Comparison of ENCODE assay signal across 8 cellular contexts in the genomic region with DNA sequence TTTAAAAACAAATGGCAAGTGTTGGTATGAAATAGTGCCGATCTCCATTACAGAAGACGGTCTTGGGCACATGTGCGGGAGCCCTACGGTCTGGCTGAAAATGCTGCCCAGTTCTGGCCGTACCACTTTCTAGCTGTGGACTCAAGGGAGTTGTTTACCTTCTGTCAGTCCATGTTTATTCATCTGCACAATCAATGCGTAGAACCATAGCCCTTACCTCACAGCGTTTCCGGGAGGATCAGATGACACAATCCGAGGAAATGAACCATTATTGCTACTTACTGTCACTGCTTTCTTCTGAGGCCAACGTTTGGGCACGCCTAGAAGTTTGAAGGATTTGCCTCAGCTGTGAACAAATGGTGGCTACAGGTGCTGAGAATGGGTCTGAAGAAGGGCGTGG. TPM values are rescaled to one million over a fixed set of nuclear protein-coding genes. Genes with fewer than 3 reads are reported as not detected.
DNase-seq lines count a peak whose midpoint lies in the region; ATAC-seq, FAIRE-seq and TF ChIP-seq lines count a peak whose summit lies in the region.

No MANE protein-coding gene starts in this region.

- WGBS in ovary, 3 donors, result 17 to 33% (median 29%) methylated on average over 12 of the region's 12 CpGs

- TF ChIP-seq CTCF in bronchial epithelial cell (IDR thresholded peaks at IDR 0.05; ENCODE audit: insufficient read depth, low read length, severe bottlenecking) (no peak), ovary (IDR thresholded peaks at IDR 0.05) (no peak)

- no peak for TF ChIP-seq EP300 in ovary (IDR thresholded peaks at IDR 0.05)

- H3K36me3 ChIP-seq in bronchial epithelial cell (ENCODE audit: control insufficient read depth, insufficient read depth, low read length) (no peaks in the 10 kb centered on the region), ovary (no peaks in the 10 kb centered on the region)

- peaks cover 8 to 33% (median 32%) of the 10 kb centered on the region in 4 donors for H3K4me1 Mint-ChIP-seq in naive thymus-derived CD8-positive, alpha-beta T cell

- peak; percentile 20 for DNase-seq in stimulated activated CD4-positive, alpha-beta T cell treated with anti-CD3 and anti-CD28 coated beads, Interleukin-15, amount 100 ng/mL, for 24 hours
- no peak for DNase-seq in stimulated activated CD4-positive, alpha-beta T cell treated with anti-CD3 and anti-CD28 coated beads, Interleukin-12 subunit alpha, Interleukin-12 subunit beta, amount 100 ng/mL, for 4 hours
- peak; percentile 89 for DNase-seq in NCI-H774 (lab: John Stamatoyannopoulos, UW)
- peak; percentile 89 for DNase-seq in bronchial epithelial cell (ENCODE audit: low read depth)
- peak in 9 of 10 donors; percentile 13 to 69 (median 48) for DNase-seq in naive thymus-derived CD8-positive, alpha-beta T cell
- no peak for DNase-seq in ovary

- no peak for TF ChIP-seq POLR2A in ovary (IDR thresholded peaks at IDR 0.05)

- H3K27me3 ChIP-seq in bronchial epithelial cell (ENCODE audit: control insufficient read depth, insufficient read depth, low read length) (no peaks in the 10 kb centered on the region), ovary (no peaks in the 10 kb centered on the region)

- peak overlapping the region; percentile 53 to 90 (median 83) for H3K27ac Mint-ChIP-seq in naive thymus-derived CD8-positive, alpha-beta T cell

- peak; percentile 9 to 69 for ATAC-seq in naive thymus-derived CD8-positive, alpha-beta T cell
- ATAC-seq in GM19455 (IDR thresholded peaks at IDR 0.05; ENCODE audit: unreplicated experiment) (no peak), GM21576 (IDR thresholded peaks at IDR 0.05; ENCODE audit: unreplicated experiment) (no peak)

- FAIRE-seq in bronchial epithelial cell (lab: Jason Lieb, UNC), result peak; percentile 92

- POLR2A ChIA-PET in naive thymus-derived CD8-positive, alpha-beta T cell (lab: Charles Lee), result interaction anchor here (0.6 to 7.1 kb wide), 7 partner anchors 12 to 1609 kb away, joined by 3 to 193 read pairs (median 6); a partner anchor contains a TSS

- peaks cover 1% of the 10 kb centered on the region for H3K4me1 ChIP-seq in ovary (ENCODE audit: insufficient read depth)

- peak overlapping the region in 8 of 10 donors; percentile 15 to 66 (median 47) for H3K4me3 Mint-ChIP-seq in naive thymus-derived CD8-positive, alpha-beta T cell

- H3K4me3 ChIP-seq in bronchial epithelial cell (ENCODE audit: low read depth, low read length), result no peak overlapping the region
- no peak overlapping the region for H3K4me3 ChIP-seq in ovary

- H3K9me3 ChIP-seq in ovary, result no peaks in the 10 kb centered on the region

- no peak overlapping the region for H3K27ac ChIP-seq in ovary

- H3K9me3 Mint-ChIP-seq in naive thymus-derived CD8-positive, alpha-beta T cell, result no peaks in the 10 kb centered on the region

- H3K36me3 Mint-ChIP-seq in naive thymus-derived CD8-positive, alpha-beta T cell, result no peaks in the 10 kb centered on the region

- intact Hi-C loops in ovary (cut with DNase I), result no loop called here

- peaks cover 0 to 2% (median 0%) of the 10 kb centered on the region in 5 donors for H3K27me3 Mint-ChIP-seq in naive thymus-derived CD8-positive, alpha-beta T cell

RNA-seq across cellular contexts. Expression of a gene that starts 31.2 kb away (rescaled TPM):
- total RNA-seq in bronchial epithelial cell (25.8 and 26.1 TPM in 2 replicates), ovary (100 to 1,000 TPM in 2 of 7 donors, 10 to 100 TPM in 5; 47.0 to 414 (median 73.9) TPM)
- 100 to 1,000 TPM; 108 to 115 TPM for total RNA-seq in naive thymus-derived CD8-positive, alpha-beta T cell
- polyA plus RNA-seq in naive thymus-derived CD8-positive, alpha-beta T cell, result 10 to 100 TPM; 41.0 to 57.3 (median 43.8) TPM
- 100 to 1,000 TPM in 1 of 2 donors, 10 to 100 TPM in 1; 17.8 to 120 TPM for polyA plus RNA-seq in ovary

RNA-seq across cellular contexts. Expression of a gene that starts 50.4 kb away (rescaled TPM):
- total RNA-seq in bronchial epithelial cell (54.0 and 74.5 TPM in 2 replicates), ovary (10 to 100 TPM in 6 of 7 donors, 1 to 10 TPM in 1; 8.0 to 40.9 (median 25.6) TPM)
- 10 to 100 TPM; 17.3 to 19.6 TPM for total RNA-seq in naive thymus-derived CD8-positive, alpha-beta T cell
- polyA plus RNA-seq in naive thymus-derived CD8-positive, alpha-beta T cell, result 10 to 100 TPM in 1 of 3 donors, 1 to 10 TPM in 2; 5.4 to 10.5 (median 7.4) TPM
- 10 to 100 TPM; 15.3 to 17.4 TPM for polyA plus RNA-seq in ovary

Comparison
In these comparisons a context has a peak if more than half of its experiments do, and no peak if none do; other contexts are left out.
1. DNase-seq: peak in stimulated activated CD4-positive, alpha-beta T cell treated with anti-CD3 and anti-CD28 coated beads, Interleukin-15, amount 100 ng/mL, for 24 hours (single experiment), NCI-H774 (single experiment), bronchial epithelial cell (single experiment) and naive thymus-derived CD8-positive, alpha-beta T cell (9 of 10); none in stimulated activated CD4-positive, alpha-beta T cell treated with anti-CD3 and anti-CD28 coated beads, Interleukin-12 subunit alpha, Interleukin-12 subunit beta, amount 100 ng/mL, for 4 hours (single experiment) and ovary (0 of 5).
2. ATAC-seq: peak in naive thymus-derived CD8-positive, alpha-beta T cell (2 of 2); none in GM19455 (single experiment) and GM21576 (single experiment).